20 cellular contexts compared by ENCODE assay signal in genomic region chr10:112246-112645, GRCh38. TPM values are rescaled to one million over a fixed set of nuclear protein-coding genes. Genes with fewer than 3 reads are reported as not detected.
DNase-seq lines count a peak whose midpoint lies in the region; ATAC-seq, FAIRE-seq and TF ChIP-seq lines count a peak whose summit lies in the region.
"Had no signal": no experiment of that assay in that cellular context is flagged by ENCODE, and none has a peak within 500 bp of the region (broad histone marks: within the 10 kb centered on the region; RNA-seq: fewer than 3 reads in every experiment).

No MANE protein-coding gene starts in this region.

- peak; percentile 88 for ATAC-seq in esophagus mucosa
- ATAC-seq: right lobe of liver, WTC11 had no signal

- H3K9me3 Mint-ChIP-seq in osteocyte (ENCODE audit: unreplicated experiment) = no peaks in the 10 kb centered on the region
- H3K9me3 Mint-ChIP-seq: nephron progenitor cell had no signal

- no peak for TF ChIP-seq CTCF in osteocyte (IDR thresholded peaks at IDR 0.05)

- FAIRE-seq in RCC 7860 (lab: Jason Lieb, UNC) = peak; percentile 69
- FAIRE-seq: endometrium, frontal cortex, GM18507 had no signal

- H3K27me3 Mint-ChIP-seq in osteocyte (ENCODE audit: unreplicated experiment) = peaks cover 6% of the 10 kb centered on the region

- peak overlapping the region; percentile 70 for H3K27ac Mint-ChIP-seq in osteocyte (ENCODE audit: unreplicated experiment)
- H3K27ac Mint-ChIP-seq: memory B cell, nephron progenitor cell, WTC11 had no signal

- H3K4me1 Mint-ChIP-seq in osteocyte (ENCODE audit: unreplicated experiment) = peaks cover 12% of the 10 kb centered on the region

- H3K36me3 Mint-ChIP-seq in osteocyte (ENCODE audit: unreplicated experiment) = no peaks in the 10 kb centered on the region
- H3K36me3 Mint-ChIP-seq: memory B cell had no signal

- no peak overlapping the region for H3K4me3 Mint-ChIP-seq in osteocyte (ENCODE audit: unreplicated experiment)
- H3K4me3 Mint-ChIP-seq: memory B cell, nephron progenitor cell, WTC11 had no signal

- peak; percentile 29 for DNase-seq in EL
- DNase-seq in RCC 7860 (ENCODE audit: low spot score) = peak; percentile 42
- DNase-seq in osteocyte (ENCODE audit: extremely low spot score, unreplicated experiment) = no peak
- DNase-seq in hippocampal formation (lab: John Stamatoyannopoulos, UW) = no peak
- no peak for DNase-seq in GM19240 (ENCODE audit: insufficient read length, low spot score)
- DNase-seq in substantia nigra (lab: John Stamatoyannopoulos, UW) = no peak
- no peak for DNase-seq in activated CD4-positive, alpha-beta T cell treated with anti-CD3 and anti-CD28 coated beads, Interleukin-2, amount 50 U/mL, for 4 hours
- DNase-seq: activated effector memory CD4-positive, alpha-beta T cell treated with Interleukin-2 at 50 U/mL for 16 hours; COR-L47; HCEC 1CT; NCI-H69; nephron progenitor cell; right lobe of liver; stimulated activated CD4-positive, alpha-beta T cell treated with anti-CD3 and anti-CD28 coated beads, Interleukin-1b, Interleukin-23, amount 100 ng/mL, for 48 hours had no signal

- no peak overlapping the region for H3K27ac ChIP-seq in substantia nigra (ENCODE audit: low read depth, low read length, poor library complexity, severe bottlenecking)
- H3K27ac ChIP-seq: right lobe of liver had no signal

RNA-seq across cellular contexts. Expression of gene ZMYND11, which starts 23.0 kb away (rescaled TPM):
- 30.0 TPM for total RNA-seq in esophagus mucosa
- 87.7 and 87.8 TPM in 2 replicates for total RNA-seq in osteocyte

Comparison
In these comparisons a context has a peak if more than half of its experiments do, and no peak if none do; other contexts are left out.
1. DNase-seq: peak in EL (single experiment) and RCC 7860 (single experiment); none in osteocyte (single experiment), hippocampal formation (0 of 2), GM19240 (single experiment), substantia nigra (0 of 49) and activated CD4-positive, alpha-beta T cell treated with anti-CD3 and anti-CD28 coated beads, Interleukin-2, amount 50 U/mL, for 4 hours (0 of 2).